Comparison of ENCODE assay signal across 1 cellular context in genomic region chr1:233289676-233290075, GRCh38.
TF ChIP-seq lines count a peak whose summit lies in the region.

No MANE protein-coding gene starts in this region.

TF ChIP-seq in SK-N-SH, 30 proteins besides CTCF, POLR2A, EP300 and RAD21 (continued from another document):
- TF ChIP-seq EZH2phosphoT487 (IDR thresholded peaks at IDR 0.05; ENCODE audit: borderline replicate concordance, low read depth) (no peak), TEAD4 (IDR thresholded peaks at IDR 0.05; ENCODE audit: borderline replicate concordance, insufficient read depth) (no peak), USF1 (IDR thresholded peaks at IDR 0.05; ENCODE audit: borderline replicate concordance, low read depth) (no peak), SIN3A (IDR thresholded peaks at IDR 0.05; ENCODE audit: borderline replicate concordance, low read depth, low read length) (no peak), CHD2 (IDR thresholded peaks at IDR 0.05; ENCODE audit: low read length, partially characterized antibody) (no peak), NFIC (IDR thresholded peaks at IDR 0.05; ENCODE audit: borderline replicate concordance) (no peak), USF2 (IDR thresholded peaks at IDR 0.05; ENCODE audit: borderline replicate concordance, low read depth, low read length) (no peak), GATA2 (CRISPR knock-in tag; IDR thresholded peaks at IDR 0.05) (no peak), FOSL2 (IDR thresholded peaks at IDR 0.05; ENCODE audit: borderline replicate concordance, low read depth) (no peak), RFX5 (IDR thresholded peaks at IDR 0.05; ENCODE audit: low read length) (no peak), PBX3 (IDR thresholded peaks at IDR 0.05) (no peak), SMC3 (IDR thresholded peaks at IDR 0.05; ENCODE audit: low read depth, low read length) (no peak)
